Comparison of ENCODE assay signal across 23 cellular contexts in the genomic region with DNA sequence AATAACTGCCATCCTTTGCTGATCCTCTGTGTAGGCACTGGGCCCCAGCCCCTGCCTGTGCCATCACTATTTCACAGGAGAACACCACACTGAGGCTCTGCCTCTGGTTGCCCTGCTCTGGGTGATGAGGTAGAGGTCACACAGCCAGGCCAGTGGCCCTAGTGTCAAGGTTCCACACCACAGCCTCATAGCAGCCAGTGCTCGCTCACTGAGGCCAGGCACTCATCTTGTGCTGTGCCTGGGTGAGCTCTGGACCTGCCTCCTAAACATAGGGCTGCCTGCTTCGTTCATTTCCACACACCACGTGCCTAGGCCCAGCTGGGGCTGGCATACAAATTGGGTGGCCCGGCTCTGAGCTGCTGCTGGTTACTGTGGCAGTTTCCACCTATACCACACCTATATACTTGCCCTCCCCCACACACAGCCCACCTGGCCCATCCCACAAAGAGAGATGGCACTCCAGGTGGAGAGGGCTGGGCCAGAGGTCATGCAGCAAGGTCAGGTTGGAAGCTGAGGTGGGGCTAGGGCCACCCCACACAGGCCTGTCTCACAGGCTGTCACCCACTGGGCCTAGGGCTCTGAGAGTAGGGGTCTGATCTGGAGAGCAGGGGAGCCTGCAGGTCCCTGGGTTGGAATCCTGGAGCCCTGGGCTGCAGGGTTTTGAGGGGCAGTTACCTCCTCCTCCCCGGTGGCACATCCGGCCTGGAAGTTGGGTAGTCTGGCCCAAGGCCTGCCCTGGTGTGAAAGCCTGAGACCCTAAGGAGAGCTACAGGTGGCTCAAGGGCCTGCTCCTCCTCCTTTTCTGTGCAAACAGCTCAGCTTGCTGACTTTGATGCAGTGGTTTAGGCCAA. TPM values are rescaled to one million over a fixed set of nuclear protein-coding genes. Genes with fewer than 3 reads are reported as not detected.
DNase-seq lines count a peak whose midpoint lies in the region; ATAC-seq and TF ChIP-seq lines count a peak whose summit lies in the region.
"Had no signal": no experiment of that assay in that cellular context is flagged by ENCODE, and none has a peak within 500 bp of the region (broad histone marks: within the 10 kb centered on the region; RNA-seq: fewer than 3 reads in every experiment).

No MANE protein-coding gene starts in this region.

- H3K27ac ChIP-seq in right lobe of liver (no peak overlapping the region), tibial artery (no peak overlapping the region)
- H3K27ac ChIP-seq: C4-2B, foreskin keratinocyte, RWPE1 had no signal

- TF ChIP-seq POLR2A in right lobe of liver (IDR thresholded peaks at IDR 0.05) = no peak

- intact Hi-C loops in right lobe of liver (cut with DNase I) (no loop called here), tibial artery (cut with DNase I; ENCODE audit: low total_unique reads) (no loop called here)

- ATAC-seq in WTC11 (no peak), right lobe of liver (no peak)
- ATAC-seq: foreskin keratinocyte had no signal

- H3K4me3 Mint-ChIP-seq in WTC11 = no peak overlapping the region
- H3K4me3 Mint-ChIP-seq: activated B cell treated with CpG ODN at 0.5 μM for 24 hours; activated naive CD4-positive, alpha-beta T cell treated with anti-CD3 and anti-CD28 coated beads, Interleukin-2, amount 50 U/mL, for 24 hours had no signal

- H3K27me3 Mint-ChIP-seq in WTC11 (ENCODE audit: low read depth) = peaks cover 6% of the 10 kb centered on the region; the same call in 1 of the 2 replicates
- H3K27me3 Mint-ChIP-seq: activated B cell treated with CpG ODN at 0.5 μM for 24 hours; activated naive CD4-positive, alpha-beta T cell treated with anti-CD3 and anti-CD28 coated beads, Interleukin-2, amount 50 U/mL, for 24 hours had no signal

- H3K4me1 ChIP-seq in right lobe of liver (no peaks in the 10 kb centered on the region), tibial artery (peaks cover 0 to 9% (median 4%) of the 10 kb centered on the region in 4 donors)
- H3K4me1 ChIP-seq: foreskin keratinocyte, HAP-1, uterus had no signal

- CTCF ChIA-PET in WTC11 (lab: Charles Lee) = interaction anchor here (0.6 to 1.4 kb wide), 3 partner anchors 68 to 204 kb away, joined by 3 to 5 read pairs (median 3); no protein-coding TSS in a partner anchor

- no peak overlapping the region for H3K4me3 ChIP-seq in right lobe of liver
- H3K4me3 ChIP-seq in tibial artery = no peak overlapping the region
- H3K4me3 ChIP-seq: HAP-1, uterus had no signal

- no peaks in the 10 kb centered on the region; the same call in 1 of the 2 replicates for H3K36me3 Mint-ChIP-seq in WTC11
- H3K36me3 Mint-ChIP-seq: activated naive CD4-positive, alpha-beta T cell treated with anti-CD3 and anti-CD28 coated beads, Interleukin-2, amount 50 U/mL, for 24 hours had no signal

- H3K4me1 Mint-ChIP-seq in WTC11 = peaks cover 85% of the 10 kb centered on the region
- H3K4me1 Mint-ChIP-seq: activated naive CD4-positive, alpha-beta T cell treated with anti-CD3 and anti-CD28 coated beads, Interleukin-2, amount 50 U/mL, for 24 hours had no signal

- H3K9me3 ChIP-seq in right lobe of liver = no peaks in the 10 kb centered on the region
- no peaks in the 10 kb centered on the region for H3K9me3 ChIP-seq in tibial artery
- H3K9me3 ChIP-seq: HAP-1, uterus had no signal

- POLR2A ChIA-PET in WTC11 (lab: Charles Lee) = interaction anchor here (0.9 kb wide), 1 partner anchor 15 kb away, joined by 3 read pairs; no protein-coding TSS in a partner anchor

- H3K27me3 ChIP-seq in right lobe of liver (no peaks in the 10 kb centered on the region), tibial artery (no peaks in the 10 kb centered on the region)
- H3K27me3 ChIP-seq: foreskin keratinocyte, uterus had no signal

- DNase-seq in activated effector memory CD4-positive, alpha-beta T cell treated with anti-CD3 and anti-CD28 coated beads, Interleukin-2, amount 50 U/mL, for 16 hours = peak; percentile 47
- DNase-seq in activated effector memory CD4-positive, alpha-beta T cell treated with Interleukin-2 at 50 U/mL for 16 hours = no peak
- DNase-seq in WTC11 (ENCODE audit: low spot score) = peak; percentile 6
- peak in 2 of 3 donors; percentile 31 to 35 for DNase-seq in right lobe of liver
- DNase-seq in tibial artery = peak; percentile 11 to 43
- DNase-seq in SW480 (ENCODE audit: low spot score) = no peak
- DNase-seq in DMS79 treated with DMSO at 0.1 percent for 48 hours (lab: John Stamatoyannopoulos, UW) = no peak
- no peak for DNase-seq in epidermal melanocyte (ENCODE audit: insufficient read length, low spot score)
- DNase-seq: activated B cell treated with CpG ODN at 0.5 μM for 24 hours; foreskin keratinocyte; hippocampal formation; KBM-7; MV-4-11; NCI-H1694 treated with DMSO at 0.1 percent for 48 hours; NCI-H2171 treated with DMSO at 0.1 percent for 48 hours; nucleus accumbens; retina; stimulated activated CD8-positive, alpha-beta memory T cell treated with anti-CD3 and anti-CD28 coated beads, Interleukin-4, amount 100 ng/mL, for 48 hours had no signal

- H3K9me3 Mint-ChIP-seq in WTC11 = no peaks in the 10 kb centered on the region
- H3K9me3 Mint-ChIP-seq: activated B cell treated with CpG ODN at 0.5 μM for 24 hours; activated naive CD4-positive, alpha-beta T cell treated with anti-CD3 and anti-CD28 coated beads, Interleukin-2, amount 50 U/mL, for 24 hours had no signal

- TF ChIP-seq CTCF in WTC11 (IDR thresholded peaks at IDR 0.05) (no peak), right lobe of liver (IDR thresholded peaks at IDR 0.05) (no peak), tibial artery (IDR thresholded peaks at IDR 0.05) (no peak)

- no peak overlapping the region for H3K27ac Mint-ChIP-seq in WTC11
- H3K27ac Mint-ChIP-seq: activated B cell treated with CpG ODN at 0.5 μM for 24 hours; activated naive CD4-positive, alpha-beta T cell treated with anti-CD3 and anti-CD28 coated beads, Interleukin-2, amount 50 U/mL, for 24 hours had no signal

- no peaks in the 10 kb centered on the region for H3K36me3 ChIP-seq in right lobe of liver
- no peaks in the 10 kb centered on the region for H3K36me3 ChIP-seq in tibial artery
- H3K36me3 ChIP-seq: HAP-1, uterus had no signal

- WGBS in right lobe of liver (ENCODE audit: insufficient coverage, low coverage, low lambda C conversion rate, missing lambda C conversion rate) = 60% methylated on average over 2 of the region's 6 CpGs

TF ChIP-seq in WTC11, 78 proteins besides CTCF, POLR2A, EP300 and RAD21 (continues in another document):
- no peak for TF ChIP-seq TCF7 (CRISPR knock-in tag; IDR thresholded peaks at IDR 0.05; ENCODE audit: low read depth)
- no peak for TF ChIP-seq ZNF317 (CRISPR knock-in tag; IDR thresholded peaks at IDR 0.05; ENCODE audit: borderline replicate concordance, low read depth)
- TF ChIP-seq, protein P1, sequence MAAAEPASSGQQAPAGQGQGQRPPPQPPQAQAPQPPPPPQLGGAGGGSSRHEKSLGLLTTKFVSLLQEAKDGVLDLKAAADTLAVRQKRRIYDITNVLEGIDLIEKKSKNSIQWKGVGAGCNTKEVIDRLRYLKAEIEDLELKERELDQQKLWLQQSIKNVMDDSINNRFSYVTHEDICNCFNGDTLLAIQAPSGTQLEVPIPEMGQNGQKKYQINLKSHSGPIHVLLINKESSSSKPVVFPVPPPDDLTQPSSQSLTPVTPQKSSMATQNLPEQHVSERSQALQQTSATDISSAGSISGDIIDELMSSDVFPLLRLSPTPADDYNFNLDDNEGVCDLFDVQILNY (CRISPR knock-in tag; IDR thresholded peaks at IDR 0.05) = no peak
- TF ChIP-seq JAZF1 (CRISPR knock-in tag; IDR thresholded peaks at IDR 0.05) = no peak
- no peak for TF ChIP-seq ZNF671 (CRISPR knock-in tag; IDR thresholded peaks at IDR 0.05)
- TF ChIP-seq ZNF396 (CRISPR knock-in tag; IDR thresholded peaks at IDR 0.05; ENCODE audit: borderline replicate concordance) = no peak
- TF ChIP-seq, protein P2, sequence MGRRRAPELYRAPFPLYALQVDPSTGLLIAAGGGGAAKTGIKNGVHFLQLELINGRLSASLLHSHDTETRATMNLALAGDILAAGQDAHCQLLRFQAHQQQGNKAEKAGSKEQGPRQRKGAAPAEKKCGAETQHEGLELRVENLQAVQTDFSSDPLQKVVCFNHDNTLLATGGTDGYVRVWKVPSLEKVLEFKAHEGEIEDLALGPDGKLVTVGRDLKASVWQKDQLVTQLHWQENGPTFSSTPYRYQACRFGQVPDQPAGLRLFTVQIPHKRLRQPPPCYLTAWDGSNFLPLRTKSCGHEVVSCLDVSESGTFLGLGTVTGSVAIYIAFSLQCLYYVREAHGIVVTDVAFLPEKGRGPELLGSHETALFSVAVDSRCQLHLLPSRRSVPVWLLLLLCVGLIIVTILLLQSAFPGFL (CRISPR knock-in tag; IDR thresholded peaks at IDR 0.05; ENCODE audit: borderline replicate concordance) = no peak
- TF ChIP-seq ETV6 (CRISPR knock-in tag; IDR thresholded peaks at IDR 0.05) = no peak
- TF ChIP-seq, protein P3, sequence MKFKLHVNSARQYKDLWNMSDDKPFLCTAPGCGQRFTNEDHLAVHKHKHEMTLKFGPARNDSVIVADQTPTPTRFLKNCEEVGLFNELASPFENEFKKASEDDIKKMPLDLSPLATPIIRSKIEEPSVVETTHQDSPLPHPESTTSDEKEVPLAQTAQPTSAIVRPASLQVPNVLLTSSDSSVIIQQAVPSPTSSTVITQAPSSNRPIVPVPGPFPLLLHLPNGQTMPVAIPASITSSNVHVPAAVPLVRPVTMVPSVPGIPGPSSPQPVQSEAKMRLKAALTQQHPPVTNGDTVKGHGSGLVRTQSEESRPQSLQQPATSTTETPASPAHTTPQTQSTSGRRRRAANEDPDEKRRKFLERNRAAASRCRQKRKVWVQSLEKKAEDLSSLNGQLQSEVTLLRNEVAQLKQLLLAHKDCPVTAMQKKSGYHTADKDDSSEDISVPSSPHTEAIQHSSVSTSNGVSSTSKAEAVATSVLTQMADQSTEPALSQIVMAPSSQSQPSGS (CRISPR knock-in tag; IDR thresholded peaks at IDR 0.05; ENCODE audit: borderline replicate concordance, low read depth) = no peak

RNA-seq across cellular contexts. Expression of a gene that starts 11.2 kb away (rescaled TPM):
- total RNA-seq in WTC11 (2021) (2.1 to 2.4 TPM (median 2.3 TPM) in 3 replicates), right lobe of liver (1 to 10 TPM in 2 of 6 experiments, under 1 TPM in 4; 0.37 to 1.7 (median 0.60) TPM)

Comparison
In these comparisons a context has a peak if more than half of its experiments do, and no peak if none do; other contexts are left out.
1. DNase-seq: peak in activated effector memory CD4-positive, alpha-beta T cell treated with anti-CD3 and anti-CD28 coated beads, Interleukin-2, amount 50 U/mL, for 16 hours (single experiment), WTC11 (single experiment), right lobe of liver (2 of 3) and tibial artery (2 of 2); none in activated effector memory CD4-positive, alpha-beta T cell treated with Interleukin-2 at 50 U/mL for 16 hours (single experiment), SW480 (single experiment), DMS79 treated with DMSO at 0.1 percent for 48 hours (single experiment) and epidermal melanocyte (single experiment).